1 cellular context compared by ENCODE assay signal in genomic region chr20:1469306-1469905, GRCh38.
TF ChIP-seq lines count a peak whose summit lies in the region.

No MANE protein-coding gene starts in this region.

TF ChIP-seq in HCT116, 20 proteins besides CTCF, POLR2A, EP300 and RAD21:
- TF ChIP-seq EGR1 (IDR thresholded peaks at IDR 0.05; ENCODE audit: low read depth): no peak
- TF ChIP-seq EZH2phosphoT487 (IDR thresholded peaks at IDR 0.05; ENCODE audit: borderline replicate concordance): no peak
- no peak for TF ChIP-seq ATF3 (IDR thresholded peaks at IDR 0.05)
- no peak for TF ChIP-seq MAX (IDR thresholded peaks at IDR 0.05)
- no peak for TF ChIP-seq CBX3 (IDR thresholded peaks at IDR 0.05; ENCODE audit: low read depth)
- TF ChIP-seq POLR2AphosphoS5 (IDR thresholded peaks at IDR 0.05; ENCODE audit: low read depth, low read length): no peak
- TF ChIP-seq ELF1 (IDR thresholded peaks at IDR 0.05; ENCODE audit: borderline replicate concordance, low read depth): no peak
- TF ChIP-seq SRF (IDR thresholded peaks at IDR 0.05; ENCODE audit: low read depth): no peak
- TF ChIP-seq FOSL1 (IDR thresholded peaks at IDR 0.05; ENCODE audit: low read depth): no peak
- TF ChIP-seq ZFX (IDR thresholded peaks at IDR 0.05): no peak
- no peak for TF ChIP-seq TCF7L2 (IDR thresholded peaks at IDR 0.05; ENCODE audit: borderline replicate concordance, extremely low read depth, insufficient read depth, insufficient read length)
- no peak for TF ChIP-seq REST (IDR thresholded peaks at IDR 0.05; ENCODE audit: low read depth)
- TF ChIP-seq ZBTB33 (IDR thresholded peaks at IDR 0.05; ENCODE audit: extremely low read depth, insufficient replicate concordance, low read length): no peak
- TF ChIP-seq CEBPB (IDR thresholded peaks at IDR 0.05; ENCODE audit: low read depth): no peak
